6 cellular contexts compared by ENCODE assay signal in the genomic region with DNA sequence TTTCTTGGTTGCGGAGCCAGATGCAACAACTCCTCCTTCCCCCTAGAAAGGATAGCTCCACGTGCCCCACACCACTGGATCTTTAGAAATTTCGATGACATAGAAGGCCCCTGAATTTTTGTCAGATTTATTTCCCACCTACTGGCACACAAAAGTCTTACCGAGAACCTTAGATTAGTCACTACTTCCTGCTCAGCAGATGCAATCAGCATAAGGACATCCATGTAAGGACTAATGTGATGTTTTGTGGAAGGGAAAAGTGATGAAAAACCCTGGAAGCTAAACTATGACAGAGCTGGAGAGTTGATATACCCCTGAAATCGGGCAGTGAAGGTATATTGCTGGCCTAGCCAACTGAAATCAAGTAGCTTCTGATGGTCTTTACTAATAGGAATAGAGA.
"Had no signal": no experiment of that assay in that cellular context is flagged by ENCODE, and none has a peak within 500 bp of the region (broad histone marks: within the 10 kb centered on the region; RNA-seq: fewer than 3 reads in every experiment).

No MANE protein-coding gene starts in this region.

- ATAC-seq: HepG2 had no signal

- H3K27ac ChIP-seq: GM23248 had no signal

- H3K4me3 ChIP-seq: GM23248 had no signal

- DNase-seq: GM23248, H9, HCEC 1CT, HFFc6, KBM-7 had no signal
